8 cellular contexts compared by ENCODE assay signal in genomic region chr19:35756373-35757230, GRCh38. TPM values are rescaled to one million over a fixed set of nuclear protein-coding genes. Genes with fewer than 3 reads are reported as not detected.
A peak's percentile ranks its signal among the peaks of the same experiment; 100 is the strongest.
DNase-seq lines count a peak whose midpoint lies in the region; ATAC-seq, FAIRE-seq and TF ChIP-seq lines count a peak whose summit lies in the region.

A gene with protein sequence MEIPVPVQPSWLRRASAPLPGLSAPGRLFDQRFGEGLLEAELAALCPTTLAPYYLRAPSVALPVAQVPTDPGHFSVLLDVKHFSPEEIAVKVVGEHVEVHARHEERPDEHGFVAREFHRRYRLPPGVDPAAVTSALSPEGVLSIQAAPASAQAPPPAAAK (minus strand): TSS chr19:35757029. CDS start chr19:35757008, 21 bp downstream.

- H3K27me3 ChIP-seq in IMR-90 (ENCODE audit: control insufficient read depth, insufficient read depth, low read length) = no peaks in the 10 kb centered on the region
- H3K27me3 ChIP-seq in transverse colon = peaks cover 3% of the 10 kb centered on the region

- 5% methylated on average over 24 of the region's 52 CpGs; no CpG with 5 or more reads in 1 of the 2 experiments for WGBS in IMR-90 (ENCODE audit: extremely low coverage in 2 of 2, insufficient read length in 1 of 2), 2 experiments
- 18 to 23% methylated on average over 5 to 51 of the region's 52 CpGs for WGBS in transverse colon (ENCODE audit: low coverage in 1 of 2), 2 donors

- TF ChIP-seq EP300 in transverse colon (IDR thresholded peaks at IDR 0.05; ENCODE audit: low read depth) = no peak

- H4K8ac ChIP-seq in IMR-90 (ENCODE audit: low read depth in 2 of 2, low read length in 2 of 2) = peak within 1 kb of the TSS; percentile 78 to 94

- H3K36me3 Mint-ChIP-seq in chondrocyte (ENCODE audit: low read depth) = peaks cover 8% of the 10 kb centered on the region

- H3K4me3 ChIP-seq in AG04449 (ENCODE audit: low read depth, low read length) (peak within 1 kb of the TSS; percentile 65), IMR-90 (ENCODE audit: insufficient read depth, low read depth, low read length) (peak within 1 kb of the TSS; percentile 50), transverse colon (peak within 1 kb of the TSS; percentile 50 to 92 (median 84))

- no peak for FAIRE-seq in H54 (lab: Jason Lieb, UNC)

- H3K14ac ChIP-seq in IMR-90 (replicated peaks; ENCODE audit: low read depth, low read length) = peak within 1 kb of the TSS; percentile 88

- CTCF ChIA-PET in AG04449 (lab: Yijun Ruan, JAX) = interaction anchor here (1.0 to 1.4 kb wide), 2 partner anchors 11 to 176 kb away, joined by 4 read pairs; partner anchors contain the start of genes PSENEN and U2AF1L4
- CTCF ChIA-PET in IMR-90 (lab: Yijun Ruan, JAX) = interaction anchor here (0.6 kb wide), 1 partner anchor 175 kb away, joined by 3 read pairs; no protein-coding TSS in a partner anchor

- peak within 1 kb of the TSS; percentile 86 for H3K4me3 Mint-ChIP-seq in chondrocyte (ENCODE audit: unreplicated experiment)

- in situ Hi-C loops in IMR-90 (cut with MboI; ENCODE audit: low sequenced_read_pairs) = no loop called here
- in situ Hi-C loops in transverse colon (cut with MboI; ENCODE audit: low pct_ligation_motif_present in 1 of 4, low pct_unique_long_range_greater_than_20kb in 1 of 4, low sequenced_read_pairs in 3 of 4) = no loop called here

- peak within 1 kb of the TSS; percentile 90 for H3K9ac ChIP-seq in IMR-90 (ENCODE audit: low read depth, low read length)

- peak within 1 kb of the TSS; percentile 94 for H3K23ac ChIP-seq in IMR-90 (ENCODE audit: low read depth, low read length)

- peak within 1 kb of the TSS; percentile 95 for H2AK9ac ChIP-seq in IMR-90 (replicated peaks; ENCODE audit: low read depth, low read length, poor library complexity)

- POLR2A ChIA-PET in AG04449 (lab: Yijun Ruan, JAX) = interaction anchor here (1.4 to 2.0 kb wide), 3 partner anchors 8 to 16 kb away, joined by 6 to 14 read pairs (median 7); partner anchors contain the start of genes LIN37, PSENEN and U2AF1L4
- POLR2A ChIA-PET in IMR-90 (lab: Charles Lee; ENCODE audit: unreplicated experiment) = interaction anchor here (0.6 to 1.0 kb wide), 2 partner anchors 8 to 488 kb away, joined by 4 to 5 read pairs; partner anchors contain the start of gene LIN37

- TF ChIP-seq RAD21 in IMR-90 (IDR thresholded peaks at IDR 0.05; ENCODE audit: low read length) = no peak

- peak within 1 kb of the TSS; percentile 89 for H4K5ac ChIP-seq in IMR-90 (ENCODE audit: low read depth, low read length)

- H3K79me1 ChIP-seq in IMR-90 (ENCODE audit: low read depth in 1 of 2, low read length in 2 of 2) = peaks cover 35 to 68% of the 10 kb centered on the region in 2 experiments

- H3K4ac ChIP-seq in IMR-90 (ENCODE audit: low read depth, low read length) = peak within 1 kb of the TSS; percentile 91

- peak within 1 kb of the TSS; percentile 93 for H3K4me2 ChIP-seq in IMR-90 (ENCODE audit: low read depth, low read length)

- BruUV-seq in IMR-90 (replicated peaks; lab: Mats Ljungman, UMichigan) = no TSS peak

- H4K20me1 ChIP-seq in IMR-90 (ENCODE audit: insufficient read depth, low read length) = peaks cover 6% of the 10 kb centered on the region; the same call in 1 of the 2 replicates

- intact Hi-C loops in IMR-90 (cut with micrococcal nuclease) = loop anchor here (5.0 kb wide), 1 partner anchor 176 kb away; no protein-coding TSS in a partner anchor
- intact Hi-C loops in transverse colon (cut with DNase I; ENCODE audit: low total_unique reads) = no loop called here

- H4K91ac ChIP-seq in IMR-90 (ENCODE audit: insufficient read depth, low read depth, low read length) = peak within 1 kb of the TSS; percentile 92

- H3K9me3 ChIP-seq in IMR-90 (ENCODE audit: control insufficient read depth, insufficient read depth, low read length) (no peaks in the 10 kb centered on the region), transverse colon (no peaks in the 10 kb centered on the region)

- H2AFZ ChIP-seq in IMR-90 (replicated peaks; ENCODE audit: low read length, poor library complexity) = peak within 1 kb of the TSS; percentile 96

- peak within 1 kb of the TSS; percentile 74 for H3K18ac ChIP-seq in IMR-90 (ENCODE audit: low read depth, low read length)

- TF ChIP-seq CTCF in AG04449 (IDR thresholded peaks at IDR 0.05; ENCODE audit: insufficient read depth, low read length, missing control alignments) = no peak
- TF ChIP-seq CTCF in IMR-90 (conservative IDR thresholded peaks at IDR 0.05; ENCODE audit: low read depth, low read length) = no peak
- no peak for TF ChIP-seq CTCF in chondrocyte (IDR thresholded peaks at IDR 0.05)
- no peak for TF ChIP-seq CTCF in transverse colon (IDR thresholded peaks at IDR 0.05)

- H3K4me1 ChIP-seq in IMR-90 (ENCODE audit: control insufficient read depth, insufficient read depth, low read length) (peaks cover 13% of the 10 kb centered on the region), transverse colon (peaks cover 16 to 42% (median 39%) of the 10 kb centered on the region in 4 donors)

- peak within 1 kb of the TSS; percentile 98 for H3K27ac Mint-ChIP-seq in chondrocyte (ENCODE audit: unreplicated experiment)

- H3K36me3 ChIP-seq in IMR-90 (ENCODE audit: control insufficient read depth, insufficient read depth, low read length) (peaks cover 33% of the 10 kb centered on the region), transverse colon (peaks cover 0 to 14% (median 3%) of the 10 kb centered on the region in 4 donors)

- ATAC-seq in IMR-90 (ENCODE audit: low read depth) (peak; percentile 26), HG02885 (IDR thresholded peaks at IDR 0.05; ENCODE audit: poor library complexity, unreplicated experiment) (no peak)

- dilution Hi-C loops in IMR-90 (cut with HindIII; ENCODE audit: low sequenced_read_pairs, unreplicated experiment) = no loop called here

- TF ChIP-seq POLR2A in IMR-90 (IDR thresholded peaks at IDR 0.05; ENCODE audit: low read depth, low read length) (peak; percentile 87), transverse colon (IDR thresholded peaks at IDR 0.05) (peak; percentile 69), H54 (IDR thresholded peaks at IDR 0.05; ENCODE audit: low read depth, low read length) (no peak)

- H2BK120ac ChIP-seq in IMR-90 (ENCODE audit: low read depth, low read length) = peak within 1 kb of the TSS; percentile 92

- H3K27ac ChIP-seq in IMR-90 (ENCODE audit: insufficient read depth, low read length) (peak within 1 kb of the TSS; percentile 97), transverse colon (peak within 1 kb of the TSS; percentile 96 to 99 (median 97))

- H2BK15ac ChIP-seq in IMR-90 (ENCODE audit: low read depth, low read length) = peak within 1 kb of the TSS; percentile 59; the same call in 1 of the 3 replicates

- H2BK5ac ChIP-seq in IMR-90 (ENCODE audit: low read depth, low read length, poor library complexity, severe bottlenecking) = peak within 1 kb of the TSS; percentile 96

- no peaks in the 10 kb centered on the region for H3K9me3 Mint-ChIP-seq in chondrocyte (ENCODE audit: low read depth)

- H3K56ac ChIP-seq in IMR-90 (ENCODE audit: extremely low read depth, insufficient read depth, low read length) = peak within 1 kb of the TSS; percentile 84

- H3K4me1 Mint-ChIP-seq in chondrocyte (ENCODE audit: low read depth) = peaks cover 43% of the 10 kb centered on the region

- peaks cover 20% of the 10 kb centered on the region; the same call in 1 of the 2 replicates for H3K9me1 ChIP-seq in IMR-90 (ENCODE audit: insufficient read depth, low read length)

- peak within 1 kb of the TSS; percentile 91 for H2AK5ac ChIP-seq in IMR-90 (ENCODE audit: low read depth, low read length)

- peak within 1 kb of the TSS; percentile 43; the same call in 1 of the 2 replicates for H2BK20ac ChIP-seq in IMR-90 (ENCODE audit: low read depth, low read length)

- DNase-seq in AG04449 (ENCODE audit: low read depth, low spot score) (no peak), IMR-90 (peak; percentile 72), chondrocyte (ENCODE audit: low spot score) (no peak), lung microvascular endothelial cell (ENCODE audit: low read depth in 2 of 2) (peak; percentile 31 to 37), transverse colon (peak; percentile 42), T1000 (lab: John Stamatoyannopoulos, UW) (no peak), H54 (ENCODE audit: insufficient read length, low spot score) (no peak)

- no peaks in the 10 kb centered on the region for H3K27me3 Mint-ChIP-seq in chondrocyte (ENCODE audit: low read depth)

TF ChIP-seq in IMR-90, 13 proteins besides CTCF, POLR2A, EP300 and RAD21:
- TF ChIP-seq CHD1 (IDR thresholded peaks at IDR 0.05; ENCODE audit: low read depth, low read length) = no peak
- peak; percentile 39 for TF ChIP-seq NFE2L2 (IDR thresholded peaks at IDR 0.05; ENCODE audit: low read depth, low read length)
- TF ChIP-seq MAZ (IDR thresholded peaks at IDR 0.05; ENCODE audit: borderline replicate concordance, low read depth, low read length) = no peak
- no peak; the same call in 1 of the 2 replicates for TF ChIP-seq MXI1 (IDR thresholded peaks at IDR 0.05; ENCODE audit: borderline replicate concordance, low read depth, low read length)

RNA-seq across cellular contexts. Expression of the gene that starts here (rescaled TPM):
- total RNA-seq in IMR-90 (2012; rRNA removed) (5.7 and 6.9 TPM in 2 replicates), chondrocyte (0.75 to 5.7 TPM (median 5.0 TPM) in 3 replicates), lung microvascular endothelial cell (0.20 and 0.22 TPM in 2 replicates), transverse colon (100 to 1,000 TPM in 1 of 4 donors, 10 to 100 TPM in 3; 22.3 to 185 (median 43.9) TPM)
- 188 and 206 TPM in 2 replicates for polyA plus RNA-seq in IMR-90 (2012; rRNA removed)
- 289 and 477 TPM in 2 replicates for polyA plus RNA-seq in IMR-90 (2012; cell fraction: cytosol; rRNA removed)
- polyA plus RNA-seq in IMR-90 (2012; cell fraction: nucleus; rRNA removed; ENCODE audit: low replicate concordance) = 108 and 164 TPM in 2 replicates

Comparison
In these comparisons a context has a peak if more than half of its experiments do, and no peak if none do; other contexts are left out.
1. Peak in DNase-seq in lung microvascular endothelial cell; RNA of the gene not detected or under 1 TPM.
2. DNase-seq: peak in IMR-90 (single experiment) and transverse colon (single experiment); none in AG04449 (single experiment), chondrocyte (single experiment), T1000 (single experiment) and H54 (single experiment).
3. Peak in every context shown above with its lines, with median percentiles within 50 percentile points of each other: H3K4me3 ChIP-seq.